In genomic region chr1:212034516-212035122, GRCh38 we compare ENCODE assay signal across 8 cellular contexts. TPM values are rescaled to one million over a fixed set of nuclear protein-coding genes. Genes with fewer than 3 reads are reported as not detected.
DNase-seq lines count a peak whose midpoint lies in the region; ATAC-seq and FAIRE-seq lines count a peak whose summit lies in the region.

No MANE protein-coding gene starts in this region.

- peak overlapping the region; percentile 85 for H3K27ac Mint-ChIP-seq in activated T-helper 2 cell treated with anti-CD3 and anti-CD28 coated beads, Interferon-gamma antibody, Interleukin-2, Interleukin-4, amounts not matched to agents 10 μg/mL and 5 μg/mL and 100 μg/mL, durations not matched to agents 14 hours and 24 hours and 36 hours
- peak overlapping the region; percentile 99 for H3K27ac Mint-ChIP-seq in stimulated activated naive B cell treated with anti-CD40 and anti-IgM and Interleukin-4, amounts not matched to agents 10 μg/mL and 1 μg/mL and 100 μg/mL, for 72 hours

- ATAC-seq in GM18909 (IDR thresholded peaks at IDR 0.05; ENCODE audit: poor library complexity, unreplicated experiment) = peak; percentile 12
- peak; percentile 1 for ATAC-seq in HG02970 (IDR thresholded peaks at IDR 0.05; ENCODE audit: low FRiP score, unreplicated experiment)
- ATAC-seq in stimulated activated naive B cell treated with anti-CD40 and anti-IgM and Interleukin-4, amounts not matched to agents 10 μg/mL and 1 μg/mL and 100 μg/mL, for 72 hours (replicated peaks) = peak; percentile 1 to 3

- DNase-seq in activated T-helper 2 cell treated with anti-CD3 and anti-CD28 coated beads, Interferon-gamma antibody, Interleukin-2, Interleukin-4, amounts not matched to agents 10 μg/mL and 5 μg/mL and 100 μg/mL, durations not matched to agents 14 hours and 24 hours and 36 hours (ENCODE audit: low spot score) = no peak
- peak; percentile 4 for DNase-seq in stimulated activated naive B cell treated with anti-CD40 and anti-IgM and Interleukin-4, amounts not matched to agents 10 μg/mL and 1 μg/mL and 100 μg/mL, for 72 hours
- DNase-seq in frontal cortex (ENCODE audit: low spot score in 2 of 2) (no peak), foreskin melanocyte (no peak), HT-29 (ENCODE audit: low spot score) (no peak)

- peaks cover 55% of the 10 kb centered on the region for H3K4me1 Mint-ChIP-seq in activated T-helper 2 cell treated with anti-CD3 and anti-CD28 coated beads, Interferon-gamma antibody, Interleukin-2, Interleukin-4, amounts not matched to agents 10 μg/mL and 5 μg/mL and 100 μg/mL, durations not matched to agents 14 hours and 24 hours and 36 hours (ENCODE audit: low read depth)
- peaks cover 21 to 42% of the 10 kb centered on the region in 2 donors for H3K4me1 Mint-ChIP-seq in stimulated activated naive B cell treated with anti-CD40 and anti-IgM and Interleukin-4, amounts not matched to agents 10 μg/mL and 1 μg/mL and 100 μg/mL, for 72 hours

- no peak for FAIRE-seq in frontal cortex (lab: Jason Lieb, UNC)

- H3K4me3 Mint-ChIP-seq in activated T-helper 2 cell treated with anti-CD3 and anti-CD28 coated beads, Interferon-gamma antibody, Interleukin-2, Interleukin-4, amounts not matched to agents 10 μg/mL and 5 μg/mL and 100 μg/mL, durations not matched to agents 14 hours and 24 hours and 36 hours (ENCODE audit: low read depth) = peak overlapping the region; percentile 95
- H3K4me3 Mint-ChIP-seq in stimulated activated naive B cell treated with anti-CD40 and anti-IgM and Interleukin-4, amounts not matched to agents 10 μg/mL and 1 μg/mL and 100 μg/mL, for 72 hours = peak overlapping the region; percentile 86 to 90

- H3K9me3 ChIP-seq in iPS-15b (ENCODE audit: control insufficient read depth, insufficient read depth, low read length) = no peaks in the 10 kb centered on the region

- intact Hi-C loops in activated T-helper 2 cell treated with anti-CD3 and anti-CD28 coated beads, Interferon-gamma antibody, Interleukin-2, Interleukin-4, amounts not matched to agents 10 μg/mL and 5 μg/mL and 100 μg/mL, durations not matched to agents 14 hours and 24 hours and 36 hours (cut with micrococcal nuclease) = loop anchor here (1.0 to 2.0 kb wide), 8 partner anchors 22 to 533 kb away; partner anchors contain the start of genes PPP2R5A and SLC30A1

- no peaks in the 10 kb centered on the region for H3K27me3 ChIP-seq in iPS-15b (ENCODE audit: control insufficient read depth, insufficient read depth, low read length)

- no peaks in the 10 kb centered on the region for H3K27me3 Mint-ChIP-seq in activated T-helper 2 cell treated with anti-CD3 and anti-CD28 coated beads, Interferon-gamma antibody, Interleukin-2, Interleukin-4, amounts not matched to agents 10 μg/mL and 5 μg/mL and 100 μg/mL, durations not matched to agents 14 hours and 24 hours and 36 hours (ENCODE audit: low read depth)
- H3K27me3 Mint-ChIP-seq in stimulated activated naive B cell treated with anti-CD40 and anti-IgM and Interleukin-4, amounts not matched to agents 10 μg/mL and 1 μg/mL and 100 μg/mL, for 72 hours = no peaks in the 10 kb centered on the region

- H3K36me3 ChIP-seq in iPS-15b (ENCODE audit: control insufficient read depth, insufficient read depth, low read length) = no peaks in the 10 kb centered on the region

- H3K9me3 Mint-ChIP-seq in activated T-helper 2 cell treated with anti-CD3 and anti-CD28 coated beads, Interferon-gamma antibody, Interleukin-2, Interleukin-4, amounts not matched to agents 10 μg/mL and 5 μg/mL and 100 μg/mL, durations not matched to agents 14 hours and 24 hours and 36 hours = no peaks in the 10 kb centered on the region
- no peaks in the 10 kb centered on the region for H3K9me3 Mint-ChIP-seq in stimulated activated naive B cell treated with anti-CD40 and anti-IgM and Interleukin-4, amounts not matched to agents 10 μg/mL and 1 μg/mL and 100 μg/mL, for 72 hours

- H3K36me3 Mint-ChIP-seq in activated T-helper 2 cell treated with anti-CD3 and anti-CD28 coated beads, Interferon-gamma antibody, Interleukin-2, Interleukin-4, amounts not matched to agents 10 μg/mL and 5 μg/mL and 100 μg/mL, durations not matched to agents 14 hours and 24 hours and 36 hours (ENCODE audit: low read depth) = peaks cover 54% of the 10 kb centered on the region
- H3K36me3 Mint-ChIP-seq in stimulated activated naive B cell treated with anti-CD40 and anti-IgM and Interleukin-4, amounts not matched to agents 10 μg/mL and 1 μg/mL and 100 μg/mL, for 72 hours = peaks cover 18 to 19% of the 10 kb centered on the region in 2 donors

- peaks cover 2% of the 10 kb centered on the region for H3K4me1 ChIP-seq in iPS-15b (ENCODE audit: control insufficient read depth, insufficient read depth, low read length)

- H3K9ac ChIP-seq in iPS-15b (ENCODE audit: low read depth, low read length) = peak overlapping the region; percentile 76

- peak overlapping the region; percentile 99 for H3K4me3 ChIP-seq in iPS-15b (ENCODE audit: low read depth, low read length)

RNA-seq across cellular contexts. Expression of gene INTS7, which starts 0.7 kb away (rescaled TPM):
- 33.3 and 33.8 TPM in 2 replicates for total RNA-seq in activated T-helper 2 cell treated with anti-CD3 and anti-CD28 coated beads, Interferon-gamma antibody, Interleukin-2, Interleukin-4, amounts not matched to agents 10 μg/mL and 5 μg/mL and 100 μg/mL, durations not matched to agents 14 hours and 24 hours and 36 hours
- 39.9 TPM for total RNA-seq in frontal cortex
- 16.1 and 16.4 TPM in 2 replicates for total RNA-seq in HT-29 (2014; rRNA removed; shearing (Covaris generic))

RNA-seq across cellular contexts. Expression of gene DTL, which starts 0.9 kb away (rescaled TPM):
- 73.9 and 77.0 TPM in 2 replicates for total RNA-seq in activated T-helper 2 cell treated with anti-CD3 and anti-CD28 coated beads, Interferon-gamma antibody, Interleukin-2, Interleukin-4, amounts not matched to agents 10 μg/mL and 5 μg/mL and 100 μg/mL, durations not matched to agents 14 hours and 24 hours and 36 hours
- total RNA-seq in frontal cortex = 2.9 TPM
- total RNA-seq in HT-29 (2014; rRNA removed; shearing (Covaris generic)) = 19.0 and 24.8 TPM in 2 replicates
